In genomic region chr1:47996406-47997226, GRCh38 we compare ENCODE assay signal across 8 cellular contexts. TPM values are rescaled to one million over a fixed set of nuclear protein-coding genes. Genes with fewer than 3 reads are reported as not detected.
DNase-seq lines count a peak whose midpoint lies in the region; ATAC-seq and TF ChIP-seq lines count a peak whose summit lies in the region.

No MANE protein-coding gene starts in this region.

- no peak for TF ChIP-seq POLR2A in uterus (IDR thresholded peaks at IDR 0.05)

- peak overlapping the region; percentile 44 for H3K4me3 Mint-ChIP-seq in activated T-cell treated with anti-CD3 and anti-CD28 coated beads, Interleukin-2, amount 50 U/mL, for 4 hours
- peak overlapping the region; percentile 72 for H3K4me3 Mint-ChIP-seq in mesothelial cell of epicardium

- peak overlapping the region in 8 of 59 donors; percentile 20 to 68 (median 46) for H3K27ac ChIP-seq in dorsolateral prefrontal cortex
- H3K27ac ChIP-seq in uterus: peak overlapping the region; percentile 57 to 74

- H3K27me3 Mint-ChIP-seq in activated T-cell treated with anti-CD3 and anti-CD28 coated beads, Interleukin-2, amount 50 U/mL, for 4 hours (ENCODE audit: low read depth): peaks cover 52% of the 10 kb centered on the region
- peaks cover 85% of the 10 kb centered on the region for H3K27me3 Mint-ChIP-seq in mesothelial cell of epicardium (ENCODE audit: low read depth)

- H3K27ac Mint-ChIP-seq in mesothelial cell of epicardium: peak overlapping the region; percentile 1

- no peak for TF ChIP-seq CTCF in dorsolateral prefrontal cortex (IDR thresholded peaks at IDR 0.05 in 54 of 56, conservative IDR thresholded peaks at IDR 0.05 in 2 of 56; ENCODE audit: low read depth in 1 of 56, partially characterized antibody in 56 of 56)
- TF ChIP-seq CTCF in mesothelial cell of epicardium (IDR thresholded peaks at IDR 0.05; ENCODE audit: unreplicated experiment): no peak
- no peak for TF ChIP-seq CTCF in uterus (IDR thresholded peaks at IDR 0.05)

- intact Hi-C loops in dorsolateral prefrontal cortex (cut with DNase I): loop anchor here (1.0 to 5.0 kb wide), 3 partner anchors 44 to 65 kb away; no protein-coding TSS in a partner anchor
- intact Hi-C loops in uterus (cut with DNase I; ENCODE audit: low total_unique reads): no loop called here

- H3K9me3 Mint-ChIP-seq in activated T-cell treated with anti-CD3 and anti-CD28 coated beads, Interleukin-2, amount 50 U/mL, for 4 hours: no peaks in the 10 kb centered on the region
- H3K9me3 Mint-ChIP-seq in mesothelial cell of epicardium: no peaks in the 10 kb centered on the region

- H3K4me3 ChIP-seq in dorsolateral prefrontal cortex (peak overlapping the region; percentile 19 to 72 (median 56)), uterus (peak overlapping the region; percentile 25 to 51)

- H3K9me3 ChIP-seq in uterus: no peaks in the 10 kb centered on the region

- no peaks in the 10 kb centered on the region for H3K4me1 ChIP-seq in uterus

- no peaks in the 10 kb centered on the region for H3K36me3 Mint-ChIP-seq in activated T-cell treated with anti-CD3 and anti-CD28 coated beads, Interleukin-2, amount 50 U/mL, for 4 hours (ENCODE audit: insufficient read depth)
- no peaks in the 10 kb centered on the region for H3K36me3 Mint-ChIP-seq in mesothelial cell of epicardium

- peaks cover 6% of the 10 kb centered on the region for H3K4me1 Mint-ChIP-seq in activated T-cell treated with anti-CD3 and anti-CD28 coated beads, Interleukin-2, amount 50 U/mL, for 4 hours (ENCODE audit: low read depth)
- H3K4me1 Mint-ChIP-seq in mesothelial cell of epicardium: peaks cover 35% of the 10 kb centered on the region

- no peak for DNase-seq in activated T-cell treated with anti-CD3 and anti-CD28 coated beads, Interleukin-2, amount 50 U/mL, for 4 hours
- no peak for DNase-seq in activated T-cell treated with anti-CD3 and anti-CD28 coated beads for 4 hours
- no peak for DNase-seq in dorsolateral prefrontal cortex
- peak in 1 of 2 experiments; percentile 54 for DNase-seq in mesothelial cell of epicardium (ENCODE audit: low spot score in 2 of 2, unreplicated experiment in 2 of 2)
- no peak for DNase-seq in uterus
- no peak for DNase-seq in DMS153 treated with DMSO at 0.1 percent for 48 hours (lab: John Stamatoyannopoulos, UW; ENCODE audit: unreplicated experiment)
- no peak for DNase-seq in NCI-H2196 (lab: John Stamatoyannopoulos, UW; ENCODE audit: unreplicated experiment)
- no peak for DNase-seq in NAMALWA (ENCODE audit: low spot score)

- H3K27me3 ChIP-seq in dorsolateral prefrontal cortex: peaks cover 0 to 44% (median 13%) of the 10 kb centered on the region in 45 donors
- peaks cover 0 to 7% of the 10 kb centered on the region in 2 donors for H3K27me3 ChIP-seq in uterus

- no peaks in the 10 kb centered on the region for H3K36me3 ChIP-seq in uterus

- peak in 1 of 2 donors; percentile 21 for ATAC-seq in activated T-cell treated with anti-CD3 and anti-CD28 coated beads, Interleukin-2, amount 50 U/mL, for 4 hours

RNA-seq across cellular contexts. Expression of gene TRABD2B, which starts 0.6 kb away (rescaled TPM):
- total RNA-seq in activated T-cell treated with anti-CD3 and anti-CD28 coated beads, Interleukin-2, amount 50 U/mL, for 4 hours: not detected
- total RNA-seq in dorsolateral prefrontal cortex: 1 to 10 TPM in 12 of 120 experiments, under 1 TPM in 95, not detected in 13; 0.06 to 2.1 (median 0.31) TPM
- total RNA-seq in mesothelial cell of epicardium: 5.8 to 6.2 TPM (median 6.0 TPM) in 3 replicates
- total RNA-seq in uterus: 1 to 10 TPM in 2 of 4 donors, under 1 TPM in 2; under 0.01 to 1.6 (median 1.0) TPM
